In genomic region chr20:34190679-34191090, GRCh38 we compare ENCODE assay signal across 8 cellular contexts. TPM values are rescaled to one million over a fixed set of nuclear protein-coding genes. Genes with fewer than 3 reads are reported as not detected.
A peak's percentile ranks its signal among the peaks of the same experiment; 100 is the strongest.
DNase-seq lines count a peak whose midpoint lies in the region; ATAC-seq and TF ChIP-seq lines count a peak whose summit lies in the region.

No MANE protein-coding gene starts in this region.

- no peak overlapping the region for H3K4me3 ChIP-seq in tibial nerve

- no peak overlapping the region for H3K4me3 Mint-ChIP-seq in H9
- H3K4me3 Mint-ChIP-seq in activated CD4-positive, alpha-beta memory T cell treated with anti-CD3 and anti-CD28 coated beads, Interleukin-2, amount 10 ng/mL, durations not matched to agents 7 days and 5 days, result no peak overlapping the region
- H3K4me3 Mint-ChIP-seq in naive B cell, result no peak overlapping the region

- no peaks in the 10 kb centered on the region for H3K9me3 Mint-ChIP-seq in H9
- no peaks in the 10 kb centered on the region for H3K9me3 Mint-ChIP-seq in activated CD4-positive, alpha-beta memory T cell treated with anti-CD3 and anti-CD28 coated beads, Interleukin-2, amount 10 ng/mL, durations not matched to agents 7 days and 5 days
- H3K9me3 Mint-ChIP-seq in naive B cell, result no peaks in the 10 kb centered on the region

- H2BK5ac ChIP-seq in H9 (ENCODE audit: insufficient read length, low read length), result no peak overlapping the region

- ATAC-seq in naive B cell (ENCODE audit: low read depth in 2 of 2) (peak in 1 of 2 donors; percentile 41), HG02870 (IDR thresholded peaks at IDR 0.05; ENCODE audit: unreplicated experiment) (no peak)

- H3K27me3 Mint-ChIP-seq in H9 (ENCODE audit: low read depth) (no peaks in the 10 kb centered on the region), naive B cell (peaks cover 18 to 41% (median 29%) of the 10 kb centered on the region in 3 donors)
- peaks cover 43% of the 10 kb centered on the region for H3K27me3 Mint-ChIP-seq in activated CD4-positive, alpha-beta memory T cell treated with anti-CD3 and anti-CD28 coated beads, Interleukin-2, amount 10 ng/mL, durations not matched to agents 7 days and 5 days

- H3K27ac ChIP-seq in H9 (ENCODE audit: insufficient read length, low read depth, low read length) (no peak overlapping the region), tibial nerve (no peak overlapping the region)

- CTCF ChIA-PET in activated CD4-positive, alpha-beta memory T cell treated with anti-CD3 and anti-CD28 coated beads, Interleukin-2, amount 10 ng/mL, durations not matched to agents 7 days and 5 days (lab: Charles Lee), result interaction anchor here (0.6 to 2.7 kb wide), 7 partner anchors 10 to 579 kb away, joined by 3 to 9 read pairs (median 4); partner anchors contain the start of gene DYNLRB1

- no peak overlapping the region for H3K56ac ChIP-seq in H9 (ENCODE audit: insufficient read length, low read depth, low read length)

- TF ChIP-seq EP300 in tibial nerve (IDR thresholded peaks at IDR 0.05), result peak in 1 of 2 donors; percentile 31

- H3K9me3 ChIP-seq in H9 (ENCODE audit: control insufficient read depth, low read depth, low read length), result no peaks in the 10 kb centered on the region
- no peaks in the 10 kb centered on the region for H3K9me3 ChIP-seq in tibial nerve

- no peaks in the 10 kb centered on the region for H3K36me3 ChIP-seq in tibial nerve

- peak overlapping the region in 1 of 3 experiments; percentile 20; a peak in 2 of 7 replicates for H3K27ac Mint-ChIP-seq in H9
- H3K27ac Mint-ChIP-seq in activated CD4-positive, alpha-beta memory T cell treated with anti-CD3 and anti-CD28 coated beads, Interleukin-2, amount 10 ng/mL, durations not matched to agents 7 days and 5 days, result no peak overlapping the region
- no peak overlapping the region for H3K27ac Mint-ChIP-seq in naive B cell

- peak; percentile 98 for TF ChIP-seq CTCF in H9 (conservative IDR thresholded peaks at IDR 0.05)
- peak; percentile 38 to 80 (median 62) for TF ChIP-seq CTCF in tibial nerve (IDR thresholded peaks at IDR 0.05)

- H3K36me3 Mint-ChIP-seq in H9 (ENCODE audit: insufficient read depth in 1 of 3, low read depth in 3 of 3) (no peaks in the 10 kb centered on the region), naive B cell (no peaks in the 10 kb centered on the region)
- no peaks in the 10 kb centered on the region for H3K36me3 Mint-ChIP-seq in activated CD4-positive, alpha-beta memory T cell treated with anti-CD3 and anti-CD28 coated beads, Interleukin-2, amount 10 ng/mL, durations not matched to agents 7 days and 5 days (ENCODE audit: low read depth)

- no peak overlapping the region for H3K9ac ChIP-seq in H9 (ENCODE audit: extremely low read depth, insufficient read length, low read length)

- no peak overlapping the region for H3K18ac ChIP-seq in H9 (ENCODE audit: insufficient read length, low read depth, low read length)

- H3K79me1 ChIP-seq in H9 (ENCODE audit: insufficient read depth, low read depth, low read length, poor library complexity, severe bottlenecking), result no peaks in the 10 kb centered on the region

- H3K27me3 ChIP-seq in H9 (ENCODE audit: insufficient read depth, low read length) (no peaks in the 10 kb centered on the region), tibial nerve (no peaks in the 10 kb centered on the region)

- no peak overlapping the region for H2BK120ac ChIP-seq in H9 (ENCODE audit: low read depth, low read length, poor library complexity, severe bottlenecking)

- no peak overlapping the region for H2AK5ac ChIP-seq in H9 (ENCODE audit: insufficient read length, low read length)

- no peak overlapping the region for H2BK12ac ChIP-seq in H9 (ENCODE audit: insufficient read length, low read depth, low read length)

- no peak overlapping the region for H4K5ac ChIP-seq in H9 (ENCODE audit: insufficient read length, low read depth, low read length)

- peak in 11 of 14 donors; percentile 1 to 54 (median 24) for DNase-seq in C1 segment of cervical spinal cord (lab: John Stamatoyannopoulos, UW)
- DNase-seq in H9, result peak; percentile 89
- DNase-seq in NCI-H345 treated with DMSO at 0.1 percent for 48 hours (lab: John Stamatoyannopoulos, UW; ENCODE audit: unreplicated experiment), result peak; percentile 8
- peak; percentile 31 for DNase-seq in activated CD4-positive, alpha-beta memory T cell treated with anti-CD3 and anti-CD28 coated beads, Interleukin-2, amount 10 ng/mL, durations not matched to agents 7 days and 5 days
- peak; percentile 85 for DNase-seq in fibroblast of gingiva (ENCODE audit: low read depth)
- peak; percentile 8 for DNase-seq in naive B cell
- DNase-seq in tibial nerve (ENCODE audit: low spot score in 2 of 2), result peak; percentile 52 to 62

- H3K4ac ChIP-seq in H9 (ENCODE audit: low read depth, low read length), result no peak overlapping the region

- POLR2A ChIA-PET in activated CD4-positive, alpha-beta memory T cell treated with anti-CD3 and anti-CD28 coated beads, Interleukin-2, amount 10 ng/mL, durations not matched to agents 7 days and 5 days (lab: Charles Lee), result no interaction called here

- no peak overlapping the region for H4K91ac ChIP-seq in H9 (ENCODE audit: insufficient read length, low read depth, low read length)

- no peaks in the 10 kb centered on the region for H3K4me1 ChIP-seq in H9 (ENCODE audit: insufficient read depth, low read length)
- peaks cover 0 to 17% (median 0%) of the 10 kb centered on the region in 4 donors for H3K4me1 ChIP-seq in tibial nerve

- H2BK20ac ChIP-seq in H9 (ENCODE audit: low read depth, low read length, poor library complexity, severe bottlenecking), result no peak overlapping the region

- no peak overlapping the region for H3K4me2 ChIP-seq in H9 (ENCODE audit: insufficient read depth, insufficient read length, low read length)

- H3K14ac ChIP-seq in H9 (ENCODE audit: insufficient read depth, low read length), result no peak overlapping the region; the same call in 1 of the 2 replicates

- WGBS in H9 (ENCODE audit: extremely low coverage, insufficient read length, low lambda C conversion rate), result no CpG with 5 or more reads among the region's 3 CpGs
- WGBS in tibial nerve, 2 donors, result 2 to 10% methylated on average over 3 of the region's 3 CpGs

- H2BK15ac ChIP-seq in H9 (ENCODE audit: low read depth, low read length), result no peak overlapping the region

- peak overlapping the region; percentile 16 for H2AFZ ChIP-seq in H9 (ENCODE audit: low read length)

- H3K4me1 Mint-ChIP-seq in H9 (peaks cover 23 to 29% of the 10 kb centered on the region in 2 experiments), naive B cell (peaks cover 0 to under 1% (median 0%) of the 10 kb centered on the region in 3 donors)
- H3K4me1 Mint-ChIP-seq in activated CD4-positive, alpha-beta memory T cell treated with anti-CD3 and anti-CD28 coated beads, Interleukin-2, amount 10 ng/mL, durations not matched to agents 7 days and 5 days, result peaks cover 11% of the 10 kb centered on the region

- TF ChIP-seq POLR2A in tibial nerve (IDR thresholded peaks at IDR 0.05), result no peak

- H3K23me2 ChIP-seq in H9 (ENCODE audit: insufficient read length, low read depth, low read length, poor library complexity, severe bottlenecking), result no peaks in the 10 kb centered on the region

- H3K23ac ChIP-seq in H9 (ENCODE audit: insufficient read length, low read depth, low read length), result no peak overlapping the region

- H4K20me1 ChIP-seq in H9 (ENCODE audit: control insufficient read depth, insufficient read depth, insufficient read length), result no peaks in the 10 kb centered on the region

- H3K79me2 ChIP-seq in H9 (ENCODE audit: insufficient read depth, low read length), result no peaks in the 10 kb centered on the region

- H3T11ph ChIP-seq in H9 (ENCODE audit: low read length), result no peak overlapping the region

- H4K8ac ChIP-seq in H9 (replicated peaks; ENCODE audit: insufficient read length, low read depth, low read length), result no peak overlapping the region

RNA-seq across cellular contexts. Expression of gene ASIP, which starts 50.5 kb away (rescaled TPM):
- not detected in 2 replicates for total RNA-seq in H9 (2021)
- total RNA-seq in activated CD4-positive, alpha-beta memory T cell treated with anti-CD3 and anti-CD28 coated beads, Interleukin-2, amount 10 ng/mL, durations not matched to agents 7 days and 5 days, result not detected
- under 1 TPM in 1 of 6 donors, not detected in 5; 0.82 TPM for polyA plus RNA-seq in naive B cell (ENCODE audit: low read depth in 6 of 6)
- total RNA-seq in tibial nerve, result 10 to 100 TPM in 1 of 4 donors, 1 to 10 TPM in 2, not detected in 1; 1.4 to 10.5 (median 3.3) TPM

Comparison
In these comparisons a context has a peak if more than half of its experiments do, and no peak if none do; other contexts are left out.
1. DNase-seq: peak in every context shown above with its lines; median percentile 89 in H9; 85 in fibroblast of gingiva; 57 in tibial nerve; 31 in activated CD4-positive, alpha-beta memory T cell treated with anti-CD3 and anti-CD28 coated beads, Interleukin-2, amount 10 ng/mL, durations not matched to agents 7 days and 5 days; 24 in C1 segment of cervical spinal cord; 8 in NCI-H345 treated with DMSO at 0.1 percent for 48 hours; 8 in naive B cell.